ENCODE assay signal across 7 cellular contexts in genomic region chr12:11498574-11498973, GRCh38.
DNase-seq lines count a peak whose midpoint lies in the region; ATAC-seq, FAIRE-seq and TF ChIP-seq lines count a peak whose summit lies in the region.
"Not testable (repeated sequence)": the region's sequence is repeated elsewhere in the genome, so short reads cannot be mapped to it uniquely, and the experiment has no call there.

No MANE protein-coding gene starts in this region.

- not testable (repeated sequence) for H3K27ac ChIP-seq in C4-2B

- DNase-seq in GM13977 (ENCODE audit: low spot score) (peak; percentile 51), NCI-H146 (lab: John Stamatoyannopoulos, UW) (peak; percentile 9), UCSD-AML1 (lab: John Stamatoyannopoulos, UW; ENCODE audit: unreplicated experiment) (peak; percentile 22), lung microvascular endothelial cell (ENCODE audit: low read depth in 2 of 2) (peak; percentile 9 to 14)
- DNase-seq in bronchial epithelial cell (ENCODE audit: low read depth): not testable (repeated sequence)

- not testable (repeated sequence) for H3K4me3 ChIP-seq in bronchial epithelial cell (ENCODE audit: low read depth, low read length)

- ATAC-seq in HG02642 (IDR thresholded peaks at IDR 0.05; ENCODE audit: poor library complexity, unreplicated experiment): peak; percentile 57

- not testable (repeated sequence) for H3K36me3 ChIP-seq in bronchial epithelial cell (ENCODE audit: control insufficient read depth, insufficient read depth, low read length)

- not testable (repeated sequence) for H3K27me3 ChIP-seq in bronchial epithelial cell (ENCODE audit: control insufficient read depth, insufficient read depth, low read length)

- in situ Hi-C loops in GM13977 (cut with MboI; ENCODE audit: low pct_unique_long_range_greater_than_20kb, low sequenced_read_pairs, unreplicated experiment): loop anchor here (25.0 kb wide), 2 partner anchors 736 to 1261 kb away; no protein-coding TSS in a partner anchor

- not testable (repeated sequence) for FAIRE-seq in bronchial epithelial cell (lab: Jason Lieb, UNC)

- peak; percentile 43 for TF ChIP-seq CTCF in C4-2B (conservative IDR thresholded peaks at IDR 0.05)
- TF ChIP-seq CTCF in GM13977 (IDR thresholded peaks at IDR 0.05; ENCODE audit: extremely low read depth, insufficient read depth, missing control alignments): peak; percentile 21
- peak; percentile 44 for TF ChIP-seq CTCF in bronchial epithelial cell (IDR thresholded peaks at IDR 0.05; ENCODE audit: insufficient read depth, low read length, severe bottlenecking)
